8 cellular contexts compared by ENCODE assay signal in the genomic region with DNA sequence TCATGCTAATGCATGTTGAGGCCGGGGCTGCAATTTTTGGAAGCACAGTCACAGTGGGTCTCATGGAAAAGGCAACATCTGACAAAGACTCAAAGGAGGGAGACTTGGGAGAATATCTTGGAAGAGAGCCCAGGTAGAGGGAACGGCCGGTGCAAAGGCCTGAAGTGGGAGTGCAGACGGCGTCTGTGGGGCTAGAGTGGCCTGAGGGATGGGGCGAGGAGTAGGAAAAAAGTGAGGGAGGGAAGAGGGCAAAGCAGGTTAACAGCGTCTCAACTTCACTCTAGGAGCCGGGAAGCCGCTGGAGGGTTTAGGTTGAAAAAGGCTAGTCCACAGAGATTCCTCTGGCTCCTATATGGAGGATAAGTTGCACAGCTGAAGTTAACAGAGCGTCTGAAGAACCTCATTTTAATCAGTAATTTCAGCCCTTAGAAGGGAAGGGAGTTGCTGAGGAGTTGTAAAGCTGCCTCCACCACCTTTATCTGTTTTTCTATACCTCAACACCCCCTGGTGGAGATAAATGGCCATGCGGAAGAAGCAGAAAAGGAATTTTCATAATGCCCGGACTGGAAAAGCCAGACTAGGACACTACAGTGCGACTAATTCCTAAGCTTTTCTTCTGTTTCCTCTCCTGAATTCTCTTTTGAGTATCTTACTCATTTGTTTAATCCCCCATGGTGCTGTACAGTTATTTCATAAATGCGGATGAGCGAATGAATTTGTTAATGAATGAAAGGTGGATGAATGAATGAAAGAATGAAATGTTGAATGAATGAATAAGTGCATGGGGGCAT.
DNase-seq lines count a peak whose midpoint lies in the region; ATAC-seq, FAIRE-seq and TF ChIP-seq lines count a peak whose summit lies in the region.

No MANE protein-coding gene starts in this region.

- H3K36me3 Mint-ChIP-seq in Calu3 (ENCODE audit: insufficient read depth, unreplicated experiment): peaks cover 5% of the 10 kb centered on the region

- CTCF ChIA-PET in Calu3 (lab: Charles Lee): interaction anchor here (0.9 to 1.6 kb wide), 7 partner anchors 60 to 804 kb away, joined by 3 to 10 read pairs (median 3); no protein-coding TSS in a partner anchor

- no peak overlapping the region for H3K4me3 Mint-ChIP-seq in Calu3 (ENCODE audit: low read depth, unreplicated experiment)

- H3K4me1 ChIP-seq in right atrium auricular region: no peaks in the 10 kb centered on the region

- no TSS peak for BruUV-seq in Calu3 (replicated peaks; lab: Mats Ljungman, UMichigan)

- H3K27me3 Mint-ChIP-seq in Calu3 (ENCODE audit: unreplicated experiment): no peaks in the 10 kb centered on the region

- peak; percentile 80 for FAIRE-seq in RCC 7860 (lab: Jason Lieb, UNC)

- H3K36me3 ChIP-seq in right atrium auricular region: no peaks in the 10 kb centered on the region

- peaks cover 20% of the 10 kb centered on the region for H3K4me1 Mint-ChIP-seq in Calu3 (ENCODE audit: low read depth, unreplicated experiment)

- H3K27ac Mint-ChIP-seq in Calu3 (ENCODE audit: unreplicated experiment): peak overlapping the region; percentile 46

- DNase-seq in Calu3 (peak; percentile 77), Kasumi-1 (lab: John Stamatoyannopoulos, UW) (peak; percentile 81 to 89), RCC 7860 (ENCODE audit: low spot score) (peak; percentile 78), anterior cingulate cortex (lab: John Stamatoyannopoulos, UW) (peak in 40 of 58 donors; percentile 2 to 72 (median 18)), right atrium auricular region (ENCODE audit: low spot score) (no peak), retina (peak; percentile 78)

- no peak overlapping the region for H3K4me3 ChIP-seq in right atrium auricular region

- TF ChIP-seq CTCF in Calu3 (IDR thresholded peaks at IDR 0.05; ENCODE audit: unreplicated experiment): peak; percentile 76
- peak; percentile 63 to 83 for TF ChIP-seq CTCF in right atrium auricular region (IDR thresholded peaks at IDR 0.05)

- no peaks in the 10 kb centered on the region for H3K27me3 ChIP-seq in right atrium auricular region

- H3K27ac ChIP-seq in right atrium auricular region: no peak overlapping the region

- no peaks in the 10 kb centered on the region for H3K9me3 ChIP-seq in right atrium auricular region

- ATAC-seq in GM19395 (IDR thresholded peaks at IDR 0.05; ENCODE audit: unreplicated experiment) (peak; percentile 78), GM21423 (IDR thresholded peaks at IDR 0.05; ENCODE audit: unreplicated experiment) (no peak)

- intact Hi-C loops in Calu3 (cut with micrococcal nuclease; ENCODE audit: unreplicated experiment): loop anchor here (1.0 to 10.0 kb wide), 4 partner anchors 78 to 804 kb away; a partner anchor contains a TSS

- no peaks in the 10 kb centered on the region for H3K9me3 Mint-ChIP-seq in Calu3 (ENCODE audit: low read depth, unreplicated experiment)
